In the genomic region with DNA sequence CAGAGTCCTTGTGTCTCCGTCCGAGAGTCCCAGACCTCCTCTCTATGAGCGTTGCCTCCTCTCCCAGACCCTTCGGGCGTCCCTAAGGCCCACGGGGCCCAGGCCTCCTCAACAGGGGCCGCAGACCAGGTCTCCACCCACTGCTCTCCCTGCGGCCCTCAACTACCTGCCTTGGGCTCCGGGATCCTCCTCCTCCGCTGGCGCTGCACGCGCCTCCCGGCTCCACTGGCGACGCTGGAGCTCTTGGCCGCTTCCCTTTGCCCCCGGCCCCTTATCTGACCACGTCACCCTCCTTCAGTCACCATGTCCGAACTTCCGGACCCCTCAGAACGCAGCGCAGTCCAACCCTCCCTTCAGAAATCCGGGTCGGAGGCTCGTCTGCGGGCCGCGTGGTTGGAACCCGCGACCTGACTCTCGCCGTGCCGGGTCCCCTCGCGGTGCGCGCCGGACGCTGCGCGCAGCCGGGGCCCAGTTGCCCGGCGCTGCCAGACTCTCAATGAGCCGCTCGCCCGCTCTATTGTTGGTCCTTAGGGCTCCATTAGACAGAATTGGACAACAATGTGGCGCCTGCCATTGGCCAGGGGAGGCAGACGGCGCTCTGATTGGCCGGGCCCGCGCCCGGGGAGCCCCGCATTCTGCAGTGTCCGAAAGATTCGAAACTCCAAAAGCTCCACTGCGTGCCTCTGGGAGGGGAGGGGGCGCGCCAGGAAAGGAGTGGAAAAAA, we compare ENCODE assay signal across 9 cellular contexts. TPM values are rescaled to one million over a fixed set of nuclear protein-coding genes. Genes with fewer than 3 reads are reported as not detected.
DNase-seq lines count a peak whose midpoint lies in the region; ATAC-seq and TF ChIP-seq lines count a peak whose summit lies in the region.
"Had no signal": no experiment of that assay in that cellular context is flagged by ENCODE, and none has a peak within 500 bp of the region (broad histone marks: within the 10 kb centered on the region; RNA-seq: fewer than 3 reads in every experiment).

A gene (minus strand): TSS at position 498 of the 724 bp plus-strand sequence. CDS start 1,907 bp downstream, outside the sequence.

- peaks cover 46% of the 10 kb centered on the region for H3K4me1 Mint-ChIP-seq in activated naive CD8-positive, alpha-beta T cell treated with anti-CD3 and anti-CD28 coated beads, Interleukin-2, amount 50 U/mL, for 24 hours

- no peak for TF ChIP-seq CTCF in GM12864 (IDR thresholded peaks at IDR 0.05; ENCODE audit: low read depth, low read length, missing control alignments)
- no peak for TF ChIP-seq CTCF in stomach (IDR thresholded peaks at IDR 0.05)

- ATAC-seq in activated naive CD8-positive, alpha-beta T cell treated with anti-CD3 and anti-CD28 coated beads, Interleukin-2, amount 50 U/mL, for 24 hours, result no peak
- ATAC-seq in HG03460 (IDR thresholded peaks at IDR 0.05; ENCODE audit: unreplicated experiment) (no peak), GM21423 (IDR thresholded peaks at IDR 0.05; ENCODE audit: unreplicated experiment) (no peak)
- ATAC-seq: Panc1 had no signal

- no peaks in the 10 kb centered on the region for H3K36me3 ChIP-seq in stomach

- H3K27ac ChIP-seq in stomach, result no peak within 1 kb of the TSS

- peaks cover under 1% of the 10 kb centered on the region for H3K9me3 Mint-ChIP-seq in activated naive CD8-positive, alpha-beta T cell treated with anti-CD3 and anti-CD28 coated beads, Interleukin-2, amount 50 U/mL, for 24 hours

- no peak for TF ChIP-seq EP300 in stomach (IDR thresholded peaks at IDR 0.05)

- H3K27ac Mint-ChIP-seq in activated naive CD8-positive, alpha-beta T cell treated with anti-CD3 and anti-CD28 coated beads, Interleukin-2, amount 50 U/mL, for 24 hours, result peak within 1 kb of the TSS; percentile 48

- intact Hi-C loops in stomach (cut with DNase I; ENCODE audit: low total_unique reads), result no loop called here

- H3K36me3 Mint-ChIP-seq in activated naive CD8-positive, alpha-beta T cell treated with anti-CD3 and anti-CD28 coated beads, Interleukin-2, amount 50 U/mL, for 24 hours (ENCODE audit: low read depth), result no peaks in the 10 kb centered on the region

- peaks cover 82 to 100% (median 100%) of the 10 kb centered on the region in 3 donors for H3K27me3 ChIP-seq in stomach

- 4 to 9% (median 5%) methylated on average over 48 to 61 of the region's 61 CpGs for WGBS in stomach, 5 donors

- H3K4me3 Mint-ChIP-seq in activated naive CD8-positive, alpha-beta T cell treated with anti-CD3 and anti-CD28 coated beads, Interleukin-2, amount 50 U/mL, for 24 hours, result peak within 1 kb of the TSS; percentile 82

- H3K4me1 ChIP-seq in stomach, result peaks cover 65 to 97% (median 83%) of the 10 kb centered on the region in 4 donors

- H3K27me3 Mint-ChIP-seq in activated naive CD8-positive, alpha-beta T cell treated with anti-CD3 and anti-CD28 coated beads, Interleukin-2, amount 50 U/mL, for 24 hours, result peaks cover 82% of the 10 kb centered on the region

- DNase-seq in GM12864 (ENCODE audit: low read depth) (no peak), NCI-H1436 (lab: John Stamatoyannopoulos, UW) (peak; percentile 82), iPS-NIHi7 (ENCODE audit: extremely low spot score) (peak; percentile 80), stomach (no peak), GM19238 (ENCODE audit: insufficient read length, low spot score) (no peak)
- no peak for DNase-seq in activated naive CD8-positive, alpha-beta T cell treated with anti-CD3 and anti-CD28 coated beads, Interleukin-2, amount 50 U/mL, for 24 hours

- TF ChIP-seq POLR2A in stomach (IDR thresholded peaks at IDR 0.05), result no peak

- peak within 1 kb of the TSS; percentile 40 for H3K4me3 ChIP-seq in GM12864 (ENCODE audit: low read depth, low read length)
- peak within 1 kb of the TSS; percentile 18 to 44 (median 38) for H3K4me3 ChIP-seq in stomach

- H3K9me3 ChIP-seq in stomach, result peaks cover 0 to 13% (median 0%) of the 10 kb centered on the region in 4 donors

RNA-seq across cellular contexts. Expression of the gene that starts here (rescaled TPM):
- total RNA-seq in stomach, result under 1 TPM in 1 of 5 donors, not detected in 4; 0.18 TPM
- 1 to 10 TPM in 1 of 3 donors, not detected in 2; 1.6 TPM for polyA plus RNA-seq in stomach

Comparison
In these comparisons a context has a peak if more than half of its experiments do, and no peak if none do; other contexts are left out.
1. DNase-seq: peak in NCI-H1436 (single experiment) and iPS-NIHi7 (single experiment); none in GM12864 (single experiment), activated naive CD8-positive, alpha-beta T cell treated with anti-CD3 and anti-CD28 coated beads, Interleukin-2, amount 50 U/mL, for 24 hours (single experiment), stomach (single experiment) and GM19238 (single experiment).